19 cellular contexts compared by ENCODE assay signal in the genomic region with DNA sequence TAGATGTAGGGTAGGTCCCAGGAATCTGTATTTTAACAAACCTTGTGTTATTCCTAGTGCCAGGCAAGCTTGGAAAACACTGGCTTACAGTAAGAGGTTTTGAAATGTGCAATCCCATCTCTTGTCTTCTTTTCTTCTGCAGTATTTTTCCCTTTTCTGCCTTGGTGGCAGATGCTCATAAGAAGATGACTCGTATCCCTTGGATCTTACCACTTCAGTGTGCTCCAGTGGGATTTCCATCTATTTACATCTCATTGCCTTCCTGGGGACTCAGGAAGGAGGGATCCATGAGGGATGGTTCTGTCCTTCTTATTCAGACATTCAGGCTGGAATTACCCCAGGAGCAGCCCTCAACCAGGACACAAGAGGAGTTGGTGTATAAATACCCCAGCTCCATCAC.
DNase-seq lines count a peak whose midpoint lies in the region; ATAC-seq, FAIRE-seq and TF ChIP-seq lines count a peak whose summit lies in the region.
"Had no signal": no experiment of that assay in that cellular context is flagged by ENCODE, and none has a peak within 500 bp of the region (broad histone marks: within the 10 kb centered on the region; RNA-seq: fewer than 3 reads in every experiment).

No MANE protein-coding gene starts in this region.

- no peak overlapping the region for H4K5ac ChIP-seq in IMR-90 (ENCODE audit: low read depth, low read length)

- no peaks in the 10 kb centered on the region for H3K36me3 Mint-ChIP-seq in CD8-positive, alpha-beta memory T cell
- H3K36me3 Mint-ChIP-seq: CD4-positive, alpha-beta memory T cell had no signal

- in situ Hi-C loops in IMR-90 (cut with MboI; ENCODE audit: low sequenced_read_pairs): no loop called here

- peaks cover 0 to 2% of the 10 kb centered on the region in 2 donors for H3K27me3 Mint-ChIP-seq in CD8-positive, alpha-beta memory T cell

- WGBS in IMR-90 (ENCODE audit: extremely low coverage in 2 of 2, insufficient read length in 1 of 2), 2 experiments: no CpG with 5 or more reads among the region's 1 CpG

- no peak overlapping the region for H3K56ac ChIP-seq in IMR-90 (ENCODE audit: extremely low read depth, insufficient read depth, low read length)

- no peak overlapping the region for H3K4ac ChIP-seq in IMR-90 (ENCODE audit: low read depth, low read length)

- no peak overlapping the region for H4K91ac ChIP-seq in IMR-90 (ENCODE audit: insufficient read depth, low read depth, low read length)

- no peaks in the 10 kb centered on the region for H3K4me1 ChIP-seq in IMR-90 (ENCODE audit: control insufficient read depth, insufficient read depth, low read length)
- no peaks in the 10 kb centered on the region for H3K4me1 ChIP-seq in CD8-positive, alpha-beta memory T cell (ENCODE audit: insufficient read depth, low read length)
- H3K4me1 ChIP-seq in SJCRH30: no peaks in the 10 kb centered on the region
- H3K4me1 ChIP-seq: BLaER1 treated with 17β-estradiol and CSF1 and Interleukin-3, amounts not matched to agents 10 nM and 100 nM had no signal

- H2BK5ac ChIP-seq in IMR-90 (ENCODE audit: low read depth, low read length, poor library complexity, severe bottlenecking): no peak overlapping the region

- H3K23ac ChIP-seq in IMR-90 (ENCODE audit: low read depth, low read length): no peak overlapping the region

- peak; percentile 17; the same call in 1 of the 2 replicates for ATAC-seq in IMR-90 (ENCODE audit: low read depth)
- no peak for ATAC-seq in GM21367 (IDR thresholded peaks at IDR 0.05; ENCODE audit: unreplicated experiment)

- dilution Hi-C loops in IMR-90 (cut with HindIII; ENCODE audit: low sequenced_read_pairs, unreplicated experiment): no loop called here

- H3K18ac ChIP-seq in IMR-90 (ENCODE audit: low read depth, low read length): no peak overlapping the region

- H2BK120ac ChIP-seq in IMR-90 (ENCODE audit: low read depth, low read length): no peak overlapping the region

- H4K8ac ChIP-seq in IMR-90 (ENCODE audit: low read depth in 2 of 2, low read length in 2 of 2): no peak overlapping the region; a peak in 1 of 4 replicates

- POLR2A ChIA-PET in IMR-90 (lab: Charles Lee; ENCODE audit: unreplicated experiment): no interaction called here
- POLR2A ChIA-PET in CD8-positive, alpha-beta memory T cell (lab: Charles Lee): no interaction called here

- H3K9me3 ChIP-seq in IMR-90 (ENCODE audit: control insufficient read depth, insufficient read depth, low read length) (peaks cover 2% of the 10 kb centered on the region; the same call in 1 of the 2 replicates), SJCRH30 (replicated peaks) (no peaks in the 10 kb centered on the region)
- no peaks in the 10 kb centered on the region for H3K9me3 ChIP-seq in CD8-positive, alpha-beta memory T cell (ENCODE audit: low read length)

- CTCF ChIA-PET in IMR-90 (lab: Yijun Ruan, JAX): no interaction called here
- CTCF ChIA-PET in CD8-positive, alpha-beta memory T cell (lab: Charles Lee): no interaction called here

- H3K4me3 ChIP-seq in IMR-90 (ENCODE audit: insufficient read depth, low read depth, low read length): no peak overlapping the region
- H3K4me3 ChIP-seq in fibroblast of mammary gland (ENCODE audit: control insufficient read depth, low read depth, low read length): no peak overlapping the region
- H3K4me3 ChIP-seq in CD8-positive, alpha-beta memory T cell (ENCODE audit: low read length): no peak overlapping the region
- H3K4me3 ChIP-seq in SJCRH30: no peak overlapping the region
- H3K4me3 ChIP-seq: BLaER1 treated with 17β-estradiol and CSF1 and Interleukin-3, amounts not matched to agents 10 nM and 100 nM had no signal

- BruUV-seq in IMR-90 (replicated peaks; lab: Mats Ljungman, UMichigan): no TSS peak

- no peak overlapping the region for H2AK9ac ChIP-seq in IMR-90 (replicated peaks; ENCODE audit: low read depth, low read length, poor library complexity)

- no peak overlapping the region for H2BK20ac ChIP-seq in IMR-90 (ENCODE audit: low read depth, low read length)

- FAIRE-seq in D721Med (lab: Jason Lieb, UNC): no peak

- DNase-seq in EH (ENCODE audit: low read depth) (peak; percentile 44), IMR-90 (peak; percentile 42), fibroblast of mammary gland (ENCODE audit: low read depth) (peak; percentile 34), D721Med (ENCODE audit: insufficient read length, low spot score) (no peak), SJCRH30 (no peak)
- DNase-seq in CD8-positive, alpha-beta memory T cell: no peak
- DNase-seq: CD4-positive, alpha-beta memory T cell; GOT3; Kasumi-1; MM.1S; NCI-H1048; NCI-H1417 treated with DMSO at 0.1 percent for 48 hours; NCI-H187; NCI-H446; OCI-M1; Right ventricle myocardium superior had no signal

- no peaks in the 10 kb centered on the region for H4K20me1 ChIP-seq in IMR-90 (ENCODE audit: insufficient read depth, low read length)
- H4K20me1 ChIP-seq: BLaER1 treated with 17β-estradiol and CSF1 and Interleukin-3, amounts not matched to agents 10 nM and 100 nM had no signal

- no peaks in the 10 kb centered on the region for H3K36me3 ChIP-seq in IMR-90 (ENCODE audit: control insufficient read depth, insufficient read depth, low read length)
- no peaks in the 10 kb centered on the region for H3K36me3 ChIP-seq in CD8-positive, alpha-beta memory T cell (ENCODE audit: insufficient read depth, low read length)
- H3K36me3 ChIP-seq in SJCRH30: no peaks in the 10 kb centered on the region
- H3K36me3 ChIP-seq: BLaER1 treated with 17β-estradiol and CSF1 and Interleukin-3, amounts not matched to agents 10 nM and 100 nM had no signal

- no peak overlapping the region for H3K9ac ChIP-seq in IMR-90 (ENCODE audit: low read depth, low read length)
- H3K9ac ChIP-seq: BLaER1 treated with 17β-estradiol and CSF1 and Interleukin-3, amounts not matched to agents 10 nM and 100 nM had no signal

- H3K27ac ChIP-seq in IMR-90 (ENCODE audit: insufficient read depth, low read length) (no peak overlapping the region), SJCRH30 (no peak overlapping the region)
- H3K27ac ChIP-seq in CD8-positive, alpha-beta memory T cell (ENCODE audit: low read depth, low read length): no peak overlapping the region
- H3K27ac ChIP-seq: BLaER1 treated with 17β-estradiol and CSF1 and Interleukin-3, amounts not matched to agents 10 nM and 100 nM had no signal

- H2AK5ac ChIP-seq in IMR-90 (ENCODE audit: low read depth, low read length): no peak overlapping the region

- TF ChIP-seq CTCF in IMR-90 (conservative IDR thresholded peaks at IDR 0.05; ENCODE audit: low read depth, low read length): no peak
- TF ChIP-seq CTCF in fibroblast of mammary gland (conservative IDR thresholded peaks at IDR 0.05; ENCODE audit: control insufficient read depth, insufficient read depth, low read depth, low read length): no peak
- TF ChIP-seq CTCF in D721Med (IDR thresholded peaks at IDR 0.05; ENCODE audit: insufficient read depth, missing control alignments): no peak

- H3K4me2 ChIP-seq in IMR-90 (ENCODE audit: low read depth, low read length): no peak overlapping the region
- H3K4me2 ChIP-seq: BLaER1 treated with 17β-estradiol and CSF1 and Interleukin-3, amounts not matched to agents 10 nM and 100 nM had no signal

- no peak overlapping the region for H2AFZ ChIP-seq in IMR-90 (replicated peaks; ENCODE audit: low read length, poor library complexity)

- peaks cover 0 to 8% (median 2%) of the 10 kb centered on the region in 5 donors for H3K9me3 Mint-ChIP-seq in CD8-positive, alpha-beta memory T cell
- H3K9me3 Mint-ChIP-seq: T-helper 1 cell treated with Interleukin-12 subunit alpha and Interleukin-12 subunit beta and Interleukin-4 antibody, amounts not matched to agents 30 μg/mL and 1 μg/mL, for 36 hours had no signal

- H3K27ac Mint-ChIP-seq in CD8-positive, alpha-beta memory T cell: no peak overlapping the region
- H3K27ac Mint-ChIP-seq: CD4-positive, alpha-beta memory T cell; T-helper 1 cell treated with Interleukin-12 subunit alpha and Interleukin-12 subunit beta and Interleukin-4 antibody, amounts not matched to agents 30 μg/mL and 1 μg/mL, for 36 hours had no signal

- no peak for TF ChIP-seq POLR2A in IMR-90 (IDR thresholded peaks at IDR 0.05; ENCODE audit: low read depth, low read length)

- H3K4me3 Mint-ChIP-seq in CD8-positive, alpha-beta memory T cell: no peak overlapping the region
- H3K4me3 Mint-ChIP-seq: CD4-positive, alpha-beta memory T cell; T-helper 1 cell treated with Interleukin-12 subunit alpha and Interleukin-12 subunit beta and Interleukin-4 antibody, amounts not matched to agents 30 μg/mL and 1 μg/mL, for 36 hours had no signal

- no peaks in the 10 kb centered on the region for H3K9me1 ChIP-seq in IMR-90 (ENCODE audit: insufficient read depth, low read length)

- H3K79me1 ChIP-seq in IMR-90 (ENCODE audit: low read depth in 1 of 2, low read length in 2 of 2): no peaks in the 10 kb centered on the region; a peak in 1 of 4 replicates

- intact Hi-C loops in IMR-90 (cut with micrococcal nuclease): no loop called here

- no peaks in the 10 kb centered on the region for H3K4me1 Mint-ChIP-seq in CD8-positive, alpha-beta memory T cell
- H3K4me1 Mint-ChIP-seq: CD4-positive, alpha-beta memory T cell had no signal

- no peak overlapping the region for H2BK15ac ChIP-seq in IMR-90 (ENCODE audit: low read depth, low read length)

- H3K14ac ChIP-seq in IMR-90 (replicated peaks; ENCODE audit: low read depth, low read length): no peak overlapping the region

- H3K27me3 ChIP-seq in IMR-90 (ENCODE audit: control insufficient read depth, insufficient read depth, low read length): no peaks in the 10 kb centered on the region
- H3K27me3 ChIP-seq in CD8-positive, alpha-beta memory T cell (ENCODE audit: insufficient read depth, low read length, poor library complexity, severe bottlenecking): no peaks in the 10 kb centered on the region
- H3K27me3 ChIP-seq in SJCRH30: no peaks in the 10 kb centered on the region

- no peak for TF ChIP-seq RAD21 in IMR-90 (IDR thresholded peaks at IDR 0.05; ENCODE audit: low read length)

TF ChIP-seq in IMR-90, 13 proteins besides CTCF, POLR2A, EP300 and RAD21 (continues in another document):
- no peak for TF ChIP-seq CEBPB (IDR thresholded peaks at IDR 0.05; ENCODE audit: low read depth, low read length)
- TF ChIP-seq MAFK (IDR thresholded peaks at IDR 0.05; ENCODE audit: low read depth, low read length): no peak
- TF ChIP-seq NFE2L2 (IDR thresholded peaks at IDR 0.05; ENCODE audit: low read depth, low read length): no peak
- TF ChIP-seq RFX5 (IDR thresholded peaks at IDR 0.05; ENCODE audit: low read depth, low read length): no peak
- TF ChIP-seq, protein P1, sequence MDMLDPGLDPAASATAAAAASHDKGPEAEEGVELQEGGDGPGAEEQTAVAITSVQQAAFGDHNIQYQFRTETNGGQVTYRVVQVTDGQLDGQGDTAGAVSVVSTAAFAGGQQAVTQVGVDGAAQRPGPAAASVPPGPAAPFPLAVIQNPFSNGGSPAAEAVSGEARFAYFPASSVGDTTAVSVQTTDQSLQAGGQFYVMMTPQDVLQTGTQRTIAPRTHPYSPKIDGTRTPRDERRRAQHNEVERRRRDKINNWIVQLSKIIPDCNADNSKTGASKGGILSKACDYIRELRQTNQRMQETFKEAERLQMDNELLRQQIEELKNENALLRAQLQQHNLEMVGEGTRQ (IDR thresholded peaks at IDR 0.05; ENCODE audit: low read depth, low read length): no peak

Comparison
In these comparisons a context has a peak if more than half of its experiments do, and no peak if none do; other contexts are left out.
1. DNase-seq: peak in EH (single experiment), IMR-90 (single experiment) and fibroblast of mammary gland (single experiment); none in CD8-positive, alpha-beta memory T cell (0 of 5), D721Med (single experiment) and SJCRH30 (0 of 2).